Comparison of ENCODE assay signal across 2 cellular contexts in genomic region chr16:23286131-23286532, GRCh38.
TF ChIP-seq lines count a peak whose summit lies in the region.

No MANE protein-coding gene starts in this region.

TF ChIP-seq in A549, 52 proteins besides CTCF, POLR2A, EP300 and RAD21 (continued from another document):
- TF ChIP-seq, protein P1, sequence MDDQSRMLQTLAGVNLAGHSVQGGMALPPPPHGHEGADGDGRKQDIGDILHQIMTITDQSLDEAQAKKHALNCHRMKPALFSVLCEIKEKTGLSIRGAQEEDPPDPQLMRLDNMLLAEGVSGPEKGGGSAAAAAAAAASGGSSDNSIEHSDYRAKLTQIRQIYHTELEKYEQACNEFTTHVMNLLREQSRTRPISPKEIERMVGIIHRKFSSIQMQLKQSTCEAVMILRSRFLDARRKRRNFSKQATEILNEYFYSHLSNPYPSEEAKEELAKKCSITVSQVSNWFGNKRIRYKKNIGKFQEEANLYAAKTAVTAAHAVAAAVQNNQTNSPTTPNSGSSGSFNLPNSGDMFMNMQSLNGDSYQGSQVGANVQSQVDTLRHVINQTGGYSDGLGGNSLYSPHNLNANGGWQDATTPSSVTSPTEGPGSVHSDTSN (IDR thresholded peaks at IDR 0.05): no peak
- TF ChIP-seq ZFP36 (IDR thresholded peaks at IDR 0.05; ENCODE audit: borderline replicate concordance, partially characterized antibody): no peak
- TF ChIP-seq HOXB5 (CRISPR knock-in tag; IDR thresholded peaks at IDR 0.05): no peak

TF ChIP-seq in WTC11, 78 proteins besides CTCF, POLR2A, EP300 and RAD21 (continued from another document):
- TF ChIP-seq, protein P2, sequence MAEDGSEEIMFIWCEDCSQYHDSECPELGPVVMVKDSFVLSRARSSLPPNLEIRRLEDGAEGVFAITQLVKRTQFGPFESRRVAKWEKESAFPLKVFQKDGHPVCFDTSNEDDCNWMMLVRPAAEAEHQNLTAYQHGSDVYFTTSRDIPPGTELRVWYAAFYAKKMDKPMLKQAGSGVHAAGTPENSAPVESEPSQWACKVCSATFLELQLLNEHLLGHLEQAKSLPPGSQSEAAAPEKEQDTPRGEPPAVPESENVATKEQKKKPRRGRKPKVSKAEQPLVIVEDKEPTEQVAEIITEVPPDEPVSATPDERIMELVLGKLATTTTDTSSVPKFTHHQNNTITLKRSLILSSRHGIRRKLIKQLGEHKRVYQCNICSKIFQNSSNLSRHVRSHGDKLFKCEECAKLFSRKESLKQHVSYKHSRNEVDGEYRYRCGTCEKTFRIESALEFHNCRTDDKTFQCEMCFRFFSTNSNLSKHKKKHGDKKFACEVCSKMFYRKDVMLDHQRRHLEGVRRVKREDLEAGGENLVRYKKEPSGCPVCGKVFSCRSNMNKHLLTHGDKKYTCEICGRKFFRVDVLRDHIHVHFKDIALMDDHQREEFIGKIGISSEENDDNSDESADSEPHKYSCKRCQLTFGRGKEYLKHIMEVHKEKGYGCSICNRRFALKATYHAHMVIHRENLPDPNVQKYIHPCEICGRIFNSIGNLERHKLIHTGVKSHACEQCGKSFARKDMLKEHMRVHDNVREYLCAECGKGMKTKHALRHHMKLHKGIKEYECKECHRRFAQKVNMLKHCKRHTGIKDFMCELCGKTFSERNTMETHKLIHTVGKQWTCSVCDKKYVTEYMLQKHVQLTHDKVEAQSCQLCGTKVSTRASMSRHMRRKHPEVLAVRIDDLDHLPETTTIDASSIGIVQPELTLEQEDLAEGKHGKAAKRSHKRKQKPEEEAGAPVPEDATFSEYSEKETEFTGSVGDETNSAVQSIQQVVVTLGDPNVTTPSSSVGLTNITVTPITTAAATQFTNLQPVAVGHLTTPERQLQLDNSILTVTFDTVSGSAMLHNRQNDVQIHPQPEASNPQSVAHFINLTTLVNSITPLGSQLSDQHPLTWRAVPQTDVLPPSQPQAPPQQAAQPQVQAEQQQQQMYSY (CRISPR knock-in tag; IDR thresholded peaks at IDR 0.05): no peak
- TF ChIP-seq GRHL2 (CRISPR knock-in tag; IDR thresholded peaks at IDR 0.05; ENCODE audit: insufficient replicate concordance, severe bottlenecking): no peak
- TF ChIP-seq NR1H2 (CRISPR knock-in tag; IDR thresholded peaks at IDR 0.05): no peak
